ENCODE assay signal across 8 cellular contexts in genomic region chr17:64506201-64506575, GRCh38. TPM values are rescaled to one million over a fixed set of nuclear protein-coding genes. Genes with fewer than 3 reads are reported as not detected.
A peak's percentile ranks its signal among the peaks of the same experiment; 100 is the strongest.
DNase-seq lines count a peak whose midpoint lies in the region; ATAC-seq and TF ChIP-seq lines count a peak whose summit lies in the region.

DDX5 (minus strand) TSS chr17:64506289; CDS start chr17:64506119, 170 bp downstream.

- intact Hi-C loops in Panc1 (cut with micrococcal nuclease; ENCODE audit: unreplicated experiment): no loop called here

- H3K4me3 Mint-ChIP-seq in activated T-cell treated with anti-CD3 and anti-CD28 coated beads, Interleukin-2, amount 50 U/mL, for 24 hours: peak within 1 kb of the TSS; percentile 98

- no peaks in the 10 kb centered on the region for H3K9me3 Mint-ChIP-seq in activated T-cell treated with anti-CD3 and anti-CD28 coated beads, Interleukin-2, amount 50 U/mL, for 24 hours

- H3K36me3 ChIP-seq in Panc1 (ENCODE audit: control insufficient read depth, insufficient read depth, low read length): peaks cover 65% of the 10 kb centered on the region
- peaks cover 51% of the 10 kb centered on the region for H3K36me3 ChIP-seq in muscle layer of colon (ENCODE audit: insufficient read depth, low read length)

- peak within 1 kb of the TSS; percentile 90 for H3K27ac ChIP-seq in Panc1 (ENCODE audit: low read length)
- peak within 1 kb of the TSS; percentile 100 for H3K27ac ChIP-seq in muscle layer of colon (ENCODE audit: low read depth, low read length)

- in situ Hi-C loops in KBM-7 (cut with MboI; ENCODE audit: low pct_unique_long_range_greater_than_20kb, low sequenced_read_pairs) (loop anchor here (10.0 kb wide), 1 partner anchor 181 kb away; no protein-coding TSS in a partner anchor), Panc1 (cut with HindIII; ENCODE audit: low pct_unique_long_range_greater_than_20kb, low sequenced_read_pairs) (no loop called here)

- peaks cover 54% of the 10 kb centered on the region for H3K4me1 Mint-ChIP-seq in activated T-cell treated with anti-CD3 and anti-CD28 coated beads, Interleukin-2, amount 50 U/mL, for 24 hours (ENCODE audit: low read depth)

- no peaks in the 10 kb centered on the region for H3K27me3 Mint-ChIP-seq in activated T-cell treated with anti-CD3 and anti-CD28 coated beads, Interleukin-2, amount 50 U/mL, for 24 hours

- H3K9ac ChIP-seq in muscle layer of colon (ENCODE audit: low read length): peak within 1 kb of the TSS; percentile 100

- H3K4me1 ChIP-seq in Panc1 (ENCODE audit: control insufficient read depth, insufficient read depth, low read length): peaks cover 29% of the 10 kb centered on the region
- H3K4me1 ChIP-seq in muscle layer of colon (ENCODE audit: insufficient read depth, low read length): peaks cover 46% of the 10 kb centered on the region

- CTCF ChIA-PET in Panc1 (lab: Charles Lee): interaction anchor here (1.1 kb wide), 1 partner anchor 86 kb away, joined by 4 read pairs; no protein-coding TSS in a partner anchor

- no TSS peak for BruUV-seq in Panc1 (replicated peaks; lab: Mats Ljungman, UMichigan)

- peak within 1 kb of the TSS; percentile 100 for H3K27ac Mint-ChIP-seq in activated T-cell treated with anti-CD3 and anti-CD28 coated beads, Interleukin-2, amount 50 U/mL, for 24 hours

- DNase-seq in DMS 273 treated with DMSO at 0.1 percent for 48 hours (lab: John Stamatoyannopoulos, UW) (peak; percentile 98), KBM-7 (peak; percentile 97), Panc1 (ENCODE audit: low read depth, low spot score) (peak; percentile 86)
- peak; percentile 98 for DNase-seq in activated T-cell treated with anti-CD3 and anti-CD28 coated beads, Interleukin-2, amount 50 U/mL, for 24 hours
- peak; percentile 95 for DNase-seq in stimulated activated CD8-positive, alpha-beta memory T cell treated with anti-CD3 and anti-CD28 coated beads, Interleukin-7, amount 100 ng/mL, for 1 hour (ENCODE audit: low read depth in 2 of 2)

- peaks cover 91% of the 10 kb centered on the region for H3K36me3 Mint-ChIP-seq in activated T-cell treated with anti-CD3 and anti-CD28 coated beads, Interleukin-2, amount 50 U/mL, for 24 hours (ENCODE audit: low read depth)

- H3K4me3 ChIP-seq in Panc1 (ENCODE audit: low read depth in 2 of 2, low read length in 2 of 2): peak within 1 kb of the TSS; percentile 88 to 99
- peak within 1 kb of the TSS; percentile 95 to 99 for H3K4me3 ChIP-seq in muscle layer of colon (ENCODE audit: low read depth in 1 of 2, low read length in 2 of 2)

- POLR2A ChIA-PET in Panc1 (lab: Charles Lee): interaction anchor here (0.8 to 1.0 kb wide), 2 partner anchors 9 to 189 kb away, joined by 5 to 9 read pairs; no protein-coding TSS in a partner anchor

- H3K9me3 ChIP-seq in Panc1 (ENCODE audit: control insufficient read depth, insufficient read depth, low read depth, low read length) (no peaks in the 10 kb centered on the region), muscle layer of colon (ENCODE audit: low read length) (no peaks in the 10 kb centered on the region)

- no peaks in the 10 kb centered on the region for H3K27me3 ChIP-seq in Panc1 (ENCODE audit: control insufficient read depth, insufficient read depth, low read length)
- no peaks in the 10 kb centered on the region for H3K27me3 ChIP-seq in muscle layer of colon (ENCODE audit: control insufficient read depth in 1 of 2, insufficient read depth in 2 of 2, low read length in 2 of 2)

- peak; percentile 53 for ATAC-seq in GM21576 (IDR thresholded peaks at IDR 0.05; ENCODE audit: unreplicated experiment)
- ATAC-seq in Panc1: peak; percentile 81; the same call in 1 of the 2 replicates
- peak; percentile 90 for ATAC-seq in esophagus mucosa

- no peak for TF ChIP-seq CTCF in Panc1 (IDR thresholded peaks at IDR 0.05)

RNA-seq across cellular contexts. Expression of gene DDX5, which starts in this region (rescaled TPM):
- total RNA-seq in Panc1 (2021; ENCODE audit: unreplicated experiment) (411 TPM), esophagus mucosa (351 TPM)
- polyA plus RNA-seq in Panc1 (2012; ENCODE audit: insufficient read length): 236 TPM

Comparison
In these comparisons a context has a peak if more than half of its experiments do, and no peak if none do; other contexts are left out.
1. Peak in every context shown above with its lines: DNase-seq, ATAC-seq, H3K4me3 ChIP-seq and H3K27ac ChIP-seq.